ENCODE assay signal across 8 cellular contexts in the genomic region with DNA sequence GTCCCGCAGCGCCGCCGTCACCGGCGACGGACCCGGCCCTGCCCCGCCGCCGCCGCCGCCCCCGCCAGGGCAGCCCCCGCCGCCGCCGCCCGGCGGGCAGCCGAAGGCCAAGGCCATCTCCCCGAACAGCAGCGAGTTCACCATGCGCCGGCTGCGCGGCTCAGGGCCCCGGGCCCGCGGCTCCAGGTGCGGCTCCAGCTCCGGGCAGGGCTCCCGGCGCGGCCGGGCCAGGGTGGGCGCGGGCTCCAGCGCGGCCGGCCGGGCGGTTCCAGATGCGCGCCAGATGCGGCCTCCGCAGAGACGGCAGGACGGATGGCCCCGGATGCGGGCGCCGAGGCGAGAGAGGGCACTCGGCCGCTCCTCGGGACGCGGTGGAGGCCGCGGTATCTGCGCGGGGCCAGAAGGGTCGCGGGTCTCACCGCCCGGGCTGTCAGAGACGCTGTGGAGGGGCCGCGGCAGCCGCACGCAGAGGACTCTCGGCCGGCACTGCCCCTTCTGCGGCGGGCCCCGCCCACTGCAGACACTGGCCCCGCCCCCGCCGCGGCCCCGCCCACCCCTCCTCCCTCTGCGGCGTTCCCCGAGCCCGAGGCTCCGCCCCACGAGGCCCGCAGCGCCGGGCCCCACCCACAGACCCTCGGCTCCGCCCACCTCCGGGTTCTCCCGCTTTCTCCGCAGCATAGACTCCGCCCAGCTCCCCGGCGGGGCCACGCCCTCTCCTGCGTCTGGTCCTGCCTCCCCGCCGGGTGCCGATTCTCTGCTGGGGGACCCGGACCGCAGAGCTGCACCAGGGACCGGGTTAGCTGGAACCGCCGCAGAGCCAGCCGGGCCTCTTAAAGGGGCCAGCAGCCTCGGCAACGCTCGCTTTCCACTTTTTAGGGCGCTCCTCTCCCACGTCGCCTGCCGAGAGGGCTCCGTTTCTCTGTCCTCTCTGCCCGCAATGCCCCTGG. TPM values are rescaled to one million over a fixed set of nuclear protein-coding genes. Genes with fewer than 3 reads are reported as not detected.
DNase-seq lines count a peak whose midpoint lies in the region; ATAC-seq and TF ChIP-seq lines count a peak whose summit lies in the region.

Gene IFFO2 (minus strand): TSS at position 488 of the 947 bp plus-strand sequence. CDS start 344 bp downstream, at position 144.

- no peak for TF ChIP-seq CTCF in A673 (conservative IDR thresholded peaks at IDR 0.05; ENCODE audit: low read depth, low read length)

- intact Hi-C loops in A673 (cut with micrococcal nuclease; ENCODE audit: unreplicated experiment), result no loop called here

- peak; percentile 94 for DNase-seq in A673 (ENCODE audit: low spot score)
- peak; percentile 84 for DNase-seq in NCI-H2171 treated with DMSO at 0.1 percent for 48 hours (lab: John Stamatoyannopoulos, UW)
- peak; percentile 97 to 98 (median 97) for DNase-seq in activated CD4-positive, CD25-positive, alpha-beta regulatory T cell (lab: John Stamatoyannopoulos, UW)
- peak in 60 of 61 donors; percentile 36 to 99 (median 97) for DNase-seq in caudate nucleus (lab: John Stamatoyannopoulos, UW)
- DNase-seq in inferior parietal cortex (ENCODE audit: extremely low spot score), result peak; percentile 95
- DNase-seq in smooth muscle cell of the brain vasculature (ENCODE audit: low read depth, low spot score), result peak; percentile 73

- ATAC-seq in GM18858 (IDR thresholded peaks at IDR 0.05; ENCODE audit: unreplicated experiment), result peak; percentile 47
- peak; percentile 49 for ATAC-seq in HG03064 (IDR thresholded peaks at IDR 0.05; ENCODE audit: low read depth, unreplicated experiment)

- peak within 1 kb of the TSS; percentile 80 for H3K4me3 ChIP-seq in A673 (ENCODE audit: low read depth, low read length, poor library complexity, severe bottlenecking)

- H3K27me3 ChIP-seq in A673 (replicated peaks; ENCODE audit: insufficient read depth, low read depth, low read length, poor library complexity), result no peaks in the 10 kb centered on the region

- H3K36me3 ChIP-seq in A673 (ENCODE audit: insufficient read depth, low read length, poor library complexity, severe bottlenecking), result no peaks in the 10 kb centered on the region

- H3K27ac ChIP-seq in A673 (ENCODE audit: low read depth, low read length, poor library complexity, severe bottlenecking) (no peak within 1 kb of the TSS), caudate nucleus (ENCODE audit: low read depth, low read length) (peak within 1 kb of the TSS; percentile 77)

- no peaks in the 10 kb centered on the region for H3K9me3 ChIP-seq in A673 (ENCODE audit: low read depth, low read length, poor library complexity, severe bottlenecking)

- CTCF ChIA-PET in A673 (lab: Charles Lee), result interaction anchor here (0.9 to 1.5 kb wide), 2 partner anchors 43 to 50 kb away, joined by 7 to 8 read pairs; no protein-coding TSS in a partner anchor

- POLR2A ChIA-PET in A673 (lab: Charles Lee; ENCODE audit: low non-redundant PET), result interaction anchor here (0.6 to 0.7 kb wide), 2 partner anchors 10 to 28 kb away, joined by 3 to 8 read pairs; no protein-coding TSS in a partner anchor

- peaks cover 18% of the 10 kb centered on the region for H3K4me1 ChIP-seq in A673 (ENCODE audit: insufficient read depth, low read length, poor library complexity, severe bottlenecking)

- BruUV-seq in A673 (replicated peaks; lab: Mats Ljungman, UMichigan), result no TSS peak

RNA-seq across cellular contexts. Expression of gene IFFO2, which starts in this region (rescaled TPM):
- total RNA-seq in A673 (2021), result 13.3 and 16.3 TPM in 2 replicates
